ENCODE assay signal across 17 cellular contexts in the genomic region with DNA sequence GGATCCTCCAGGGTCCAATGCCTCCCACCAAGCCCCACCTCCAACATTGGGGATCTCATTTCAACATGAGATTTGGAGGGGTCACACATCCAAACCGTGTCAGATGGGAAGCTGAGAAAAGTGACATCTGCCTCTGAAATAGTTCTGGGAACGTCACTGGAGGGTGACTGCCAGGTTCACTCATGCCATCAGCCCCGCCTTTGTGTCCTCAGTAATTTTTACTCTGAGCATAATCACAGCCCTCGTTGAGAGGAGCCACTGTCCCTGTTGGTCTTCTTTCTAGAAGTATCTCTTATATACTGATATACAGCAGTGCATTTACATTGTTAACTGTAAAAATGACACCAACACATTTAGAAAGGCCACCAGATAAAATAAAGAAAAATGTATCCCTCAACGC.
DNase-seq lines count a peak whose midpoint lies in the region; ATAC-seq and TF ChIP-seq lines count a peak whose summit lies in the region.
"Had no signal": no experiment of that assay in that cellular context is flagged by ENCODE, and none has a peak within 500 bp of the region (broad histone marks: within the 10 kb centered on the region; RNA-seq: fewer than 3 reads in every experiment).

No MANE protein-coding gene starts in this region.

- no peaks in the 10 kb centered on the region for H3K79me2 ChIP-seq in OCI-LY3 (ENCODE audit: low read length)

- peaks cover 18 to 48% (median 41%) of the 10 kb centered on the region in 7 donors for H3K4me1 Mint-ChIP-seq in naive thymus-derived CD4-positive, alpha-beta T cell

- H3K4me1 ChIP-seq in left ventricle myocardium inferior (peaks cover 13% of the 10 kb centered on the region), OCI-LY3 (ENCODE audit: low read length) (peaks cover 24% of the 10 kb centered on the region)
- peaks cover 9 to 29% of the 10 kb centered on the region in 2 donors for H3K4me1 ChIP-seq in naive thymus-derived CD4-positive, alpha-beta T cell (ENCODE audit: control insufficient read depth in 2 of 2, insufficient read depth in 2 of 2, low read length in 2 of 2)
- H3K4me1 ChIP-seq: breast epithelium, psoas muscle, suprapubic skin had no signal

- H3K27me3 Mint-ChIP-seq in naive thymus-derived CD4-positive, alpha-beta T cell, result peaks cover 4 to 16% (median 6%) of the 10 kb centered on the region in 5 donors

- H2AFZ ChIP-seq in OCI-LY3 (ENCODE audit: low read depth, low read length), result no peak overlapping the region

- H3K27ac Mint-ChIP-seq in naive thymus-derived CD4-positive, alpha-beta T cell, result peak overlapping the region in 8 of 9 donors; percentile 48 to 91 (median 78)
- H3K27ac Mint-ChIP-seq: natural killer cell had no signal

- no peak for TF ChIP-seq CTCF in left ventricle myocardium inferior (IDR thresholded peaks at IDR 0.05; ENCODE audit: borderline replicate concordance)
- no peak for TF ChIP-seq CTCF in OCI-LY3 (IDR thresholded peaks at IDR 0.05; ENCODE audit: low read depth, low read length)

- H3K4me3 ChIP-seq in left ventricle myocardium inferior, result no peak overlapping the region
- no peak overlapping the region for H3K4me3 ChIP-seq in OCI-LY3 (ENCODE audit: low read length)
- no peak overlapping the region for H3K4me3 ChIP-seq in naive thymus-derived CD4-positive, alpha-beta T cell (ENCODE audit: low read length)
- no peak overlapping the region for H3K4me3 ChIP-seq in MG63
- H3K4me3 ChIP-seq: breast epithelium, psoas muscle, suprapubic skin had no signal

- CTCF ChIA-PET in naive thymus-derived CD4-positive, alpha-beta T cell (lab: Charles Lee), result no interaction called here

- no peaks in the 10 kb centered on the region for H3K36me3 Mint-ChIP-seq in naive thymus-derived CD4-positive, alpha-beta T cell
- H3K36me3 Mint-ChIP-seq: CD8-positive, alpha-beta memory T cell; natural killer cell had no signal

- peak overlapping the region; percentile 11; the same call in 1 of the 2 replicates for H3K4me2 ChIP-seq in OCI-LY3 (ENCODE audit: low read length)
- H3K4me2 ChIP-seq: KMS-11 had no signal

- peak; percentile 11 for ATAC-seq in Right ventricle myocardium superior (ENCODE audit: poor library complexity)
- ATAC-seq in naive thymus-derived CD4-positive, alpha-beta T cell, result no peak
- no peak for ATAC-seq in GM18517 (IDR thresholded peaks at IDR 0.05; ENCODE audit: unreplicated experiment)

- no peak for DNase-seq in Right ventricle myocardium superior
- no peak for DNase-seq in left ventricle myocardium inferior
- no peak for DNase-seq in naive thymus-derived CD4-positive, alpha-beta T cell
- no peak for DNase-seq in NCI-H2196 (lab: John Stamatoyannopoulos, UW; ENCODE audit: unreplicated experiment)
- DNase-seq in MG63, result no peak
- DNase-seq: cortex of kidney, natural killer cell, NCI-H1048, NCI-H774, psoas muscle, small intestine had no signal

- no peak overlapping the region for H3K9ac ChIP-seq in OCI-LY3 (ENCODE audit: low read length)
- H3K9ac ChIP-seq: KMS-11 had no signal

- H3K27ac ChIP-seq in left ventricle myocardium inferior (replicated peaks) (no peak overlapping the region), OCI-LY3 (ENCODE audit: low read length) (no peak overlapping the region)
- no peak overlapping the region for H3K27ac ChIP-seq in naive thymus-derived CD4-positive, alpha-beta T cell (ENCODE audit: low read depth, low read length)
- H3K27ac ChIP-seq: KMS-11, psoas muscle, suprapubic skin had no signal

- no peaks in the 10 kb centered on the region for H3K9me3 Mint-ChIP-seq in naive thymus-derived CD4-positive, alpha-beta T cell
- H3K9me3 Mint-ChIP-seq: natural killer cell had no signal

- intact Hi-C loops in Right ventricle myocardium superior (cut with DNase I), result no loop called here
- intact Hi-C loops in left ventricle myocardium inferior (cut with micrococcal nuclease), result no loop called here
- intact Hi-C loops in naive thymus-derived CD4-positive, alpha-beta T cell (cut with micrococcal nuclease), result loop anchor here (2.0 to 10.0 kb wide), 4 partner anchors 65 to 85 kb away; a partner anchor contains a TSS

- H3K27me3 ChIP-seq in left ventricle myocardium inferior (ENCODE audit: low read depth) (peaks cover 9% of the 10 kb centered on the region), OCI-LY3 (ENCODE audit: low read depth, low read length) (no peaks in the 10 kb centered on the region; the same call in 1 of the 2 replicates), MG63 (no peaks in the 10 kb centered on the region)
- H3K27me3 ChIP-seq in naive thymus-derived CD4-positive, alpha-beta T cell (ENCODE audit: control insufficient read depth in 2 of 2, insufficient read depth in 2 of 2, low read length in 2 of 2), result no peaks in the 10 kb centered on the region
- H3K27me3 ChIP-seq: suprapubic skin had no signal

- POLR2A ChIA-PET in naive thymus-derived CD4-positive, alpha-beta T cell (lab: Charles Lee), result no interaction called here

- H4K20me1 ChIP-seq in OCI-LY3 (ENCODE audit: insufficient read depth, low read length), result no peaks in the 10 kb centered on the region

- peak overlapping the region in 9 of 10 donors; percentile 48 to 85 (median 77) for H3K4me3 Mint-ChIP-seq in naive thymus-derived CD4-positive, alpha-beta T cell
- H3K4me3 Mint-ChIP-seq: natural killer cell had no signal

- no peaks in the 10 kb centered on the region for H3K36me3 ChIP-seq in left ventricle myocardium inferior
- H3K36me3 ChIP-seq in OCI-LY3 (replicated peaks; ENCODE audit: low read depth, low read length), result no peaks in the 10 kb centered on the region
- no peaks in the 10 kb centered on the region for H3K36me3 ChIP-seq in naive thymus-derived CD4-positive, alpha-beta T cell (ENCODE audit: control insufficient read depth in 2 of 3, insufficient read depth in 3 of 3, low read length in 3 of 3)
- no peaks in the 10 kb centered on the region for H3K36me3 ChIP-seq in MG63
- H3K36me3 ChIP-seq: breast epithelium, suprapubic skin had no signal

- no peaks in the 10 kb centered on the region for H3K9me3 ChIP-seq in left ventricle myocardium inferior (replicated peaks)
- H3K9me3 ChIP-seq in OCI-LY3 (ENCODE audit: insufficient read depth, low read length), result no peaks in the 10 kb centered on the region
- H3K9me3 ChIP-seq in naive thymus-derived CD4-positive, alpha-beta T cell (ENCODE audit: control insufficient read depth in 2 of 3, low read length in 3 of 3), result no peaks in the 10 kb centered on the region
- H3K9me3 ChIP-seq in MG63, result no peaks in the 10 kb centered on the region
- H3K9me3 ChIP-seq: breast epithelium, psoas muscle, suprapubic skin had no signal

Comparison
In these comparisons a context has a peak if more than half of its experiments do, and no peak if none do; other contexts are left out.
1. intact Hi-C loops: an anchor here in naive thymus-derived CD4-positive, alpha-beta T cell (2.0 to 10.0 kb wide); none called in Right ventricle myocardium superior and left ventricle myocardium inferior.